ENCODE assay signal across 8 cellular contexts in the genomic region with DNA sequence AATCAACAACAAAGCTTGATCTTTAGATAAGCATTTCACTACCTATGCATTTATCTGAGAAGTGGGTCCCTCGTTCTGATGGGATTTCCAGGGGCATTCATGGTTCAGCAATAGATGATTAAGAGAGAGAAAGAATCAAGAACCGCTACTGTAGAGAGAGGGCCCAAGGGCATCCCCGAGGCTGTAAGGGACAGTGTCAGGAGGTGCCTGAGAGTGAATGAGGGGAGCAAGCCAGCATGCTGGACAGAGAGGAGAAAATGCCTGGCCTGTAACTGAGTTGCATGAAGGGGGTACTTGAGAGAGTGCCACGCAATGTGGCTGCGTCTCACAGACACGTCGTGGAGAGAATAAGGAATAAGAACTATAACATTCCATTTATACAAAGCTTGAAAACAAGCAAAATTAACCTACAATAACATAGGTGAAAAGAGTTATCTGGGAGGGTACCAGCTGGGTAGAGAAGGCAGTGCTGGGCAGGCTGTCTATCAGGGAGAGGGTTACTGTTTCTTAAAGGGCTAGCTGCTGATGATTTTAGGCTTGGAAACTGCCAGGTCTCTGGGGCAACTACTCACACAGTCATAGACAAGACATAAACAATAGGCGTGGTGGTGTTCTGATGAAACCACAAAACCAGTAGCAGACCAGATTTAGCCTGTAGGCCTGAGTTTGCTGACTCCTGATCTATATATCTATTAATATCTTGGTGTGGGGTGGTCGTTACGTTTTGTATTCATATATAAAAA.
DNase-seq lines count a peak whose midpoint lies in the region; ATAC-seq and TF ChIP-seq lines count a peak whose summit lies in the region.

No MANE protein-coding gene starts in this region.

- ATAC-seq in stimulated activated effector memory CD8-positive, alpha-beta T cell treated with anti-CD3 and anti-CD28 coated beads, Interleukin-12 subunit alpha, Interleukin-12 subunit beta, amount 100 ng/mL, for 72 hours, result peak; percentile 44
- ATAC-seq in GM21367 (IDR thresholded peaks at IDR 0.05; ENCODE audit: unreplicated experiment), result no peak

- peak; percentile 58 for DNase-seq in activated CD4-positive, alpha-beta T cell treated with anti-CD3 and anti-CD28 coated beads, Interleukin-2, amount 10 ng/mL, durations not matched to agents 7 days and 5 days
- no peak for DNase-seq in activated CD4-positive, alpha-beta T cell treated with anti-CD3 and anti-CD28 coated beads for 1 hour
- DNase-seq in NOMO-1 treated with DMSO at 0.1 percent for 48 hours (lab: John Stamatoyannopoulos, UW; ENCODE audit: unreplicated experiment), result peak; percentile 58
- DNase-seq in effector CD4-positive, alpha-beta T cell, result peak; percentile 6
- no peak for DNase-seq in stimulated activated effector memory CD8-positive, alpha-beta T cell treated with anti-CD3 and anti-CD28 coated beads, Interleukin-12 subunit alpha, Interleukin-12 subunit beta, amount 100 ng/mL, for 72 hours (ENCODE audit: low spot score in 2 of 2)
- DNase-seq in glutamatergic neuron, result no peak
- no peak for DNase-seq in Karpas-422

- peaks cover 65% of the 10 kb centered on the region for H3K4me1 Mint-ChIP-seq in activated CD4-positive, alpha-beta T cell treated with anti-CD3 and anti-CD28 coated beads, Interleukin-2, amount 10 ng/mL, durations not matched to agents 7 days and 5 days
- H3K4me1 Mint-ChIP-seq in stimulated activated effector memory CD8-positive, alpha-beta T cell treated with anti-CD3 and anti-CD28 coated beads, Interleukin-12 subunit alpha, Interleukin-12 subunit beta, amount 100 ng/mL, for 72 hours, result peaks cover 70% of the 10 kb centered on the region
- no peaks in the 10 kb centered on the region for H3K4me1 Mint-ChIP-seq in glutamatergic neuron (ENCODE audit: low read depth, unreplicated experiment)

- no peak overlapping the region for H2AFZ ChIP-seq in Karpas-422 (ENCODE audit: low read length)

- no peak overlapping the region for H3K4me3 ChIP-seq in Karpas-422 (ENCODE audit: low read length)

- peaks cover 7% of the 10 kb centered on the region for H3K36me3 Mint-ChIP-seq in activated CD4-positive, alpha-beta T cell treated with anti-CD3 and anti-CD28 coated beads, Interleukin-2, amount 10 ng/mL, durations not matched to agents 7 days and 5 days (ENCODE audit: low read depth)
- no peaks in the 10 kb centered on the region for H3K36me3 Mint-ChIP-seq in stimulated activated effector memory CD8-positive, alpha-beta T cell treated with anti-CD3 and anti-CD28 coated beads, Interleukin-12 subunit alpha, Interleukin-12 subunit beta, amount 100 ng/mL, for 72 hours
- no peaks in the 10 kb centered on the region for H3K36me3 Mint-ChIP-seq in glutamatergic neuron (ENCODE audit: unreplicated experiment)

- H3K27ac ChIP-seq in Karpas-422 (ENCODE audit: low read length), result no peak overlapping the region

- H3K9ac ChIP-seq in Karpas-422 (ENCODE audit: low read length), result no peak overlapping the region

- no peaks in the 10 kb centered on the region for H3K9me3 ChIP-seq in Karpas-422 (ENCODE audit: low read length)

- no peak for TF ChIP-seq CTCF in glutamatergic neuron (IDR thresholded peaks at IDR 0.05; ENCODE audit: partially characterized antibody, unreplicated experiment)

- no peaks in the 10 kb centered on the region for H3K4me1 ChIP-seq in Karpas-422 (ENCODE audit: low read length)

- POLR2A ChIA-PET in activated CD4-positive, alpha-beta T cell treated with anti-CD3 and anti-CD28 coated beads, Interleukin-2, amount 10 ng/mL, durations not matched to agents 7 days and 5 days (lab: Charles Lee), result interaction anchor here (0.7 kb wide), 1 partner anchor 58 kb away, joined by 4 read pairs; no protein-coding TSS in a partner anchor

- H3K27ac Mint-ChIP-seq in activated CD4-positive, alpha-beta T cell treated with anti-CD3 and anti-CD28 coated beads, Interleukin-2, amount 10 ng/mL, durations not matched to agents 7 days and 5 days, result peak overlapping the region; percentile 86
- peak overlapping the region; percentile 58 for H3K27ac Mint-ChIP-seq in stimulated activated effector memory CD8-positive, alpha-beta T cell treated with anti-CD3 and anti-CD28 coated beads, Interleukin-12 subunit alpha, Interleukin-12 subunit beta, amount 100 ng/mL, for 72 hours
- no peak overlapping the region for H3K27ac Mint-ChIP-seq in glutamatergic neuron (ENCODE audit: unreplicated experiment)

- H3K9me2 ChIP-seq in Karpas-422 (replicated peaks; ENCODE audit: insufficient read depth, low read length), result no peaks in the 10 kb centered on the region

- no peak overlapping the region for H3K4me2 ChIP-seq in Karpas-422 (ENCODE audit: low read depth, low read length, poor library complexity, severe bottlenecking)

- H3K9me3 Mint-ChIP-seq in activated CD4-positive, alpha-beta T cell treated with anti-CD3 and anti-CD28 coated beads, Interleukin-2, amount 10 ng/mL, durations not matched to agents 7 days and 5 days, result peaks cover 8% of the 10 kb centered on the region
- H3K9me3 Mint-ChIP-seq in stimulated activated effector memory CD8-positive, alpha-beta T cell treated with anti-CD3 and anti-CD28 coated beads, Interleukin-12 subunit alpha, Interleukin-12 subunit beta, amount 100 ng/mL, for 72 hours, result no peaks in the 10 kb centered on the region
- no peaks in the 10 kb centered on the region for H3K9me3 Mint-ChIP-seq in glutamatergic neuron (ENCODE audit: unreplicated experiment)

- peak overlapping the region; percentile 1 for H3K4me3 Mint-ChIP-seq in activated CD4-positive, alpha-beta T cell treated with anti-CD3 and anti-CD28 coated beads, Interleukin-2, amount 10 ng/mL, durations not matched to agents 7 days and 5 days
- H3K4me3 Mint-ChIP-seq in stimulated activated effector memory CD8-positive, alpha-beta T cell treated with anti-CD3 and anti-CD28 coated beads, Interleukin-12 subunit alpha, Interleukin-12 subunit beta, amount 100 ng/mL, for 72 hours, result no peak overlapping the region
- no peak overlapping the region for H3K4me3 Mint-ChIP-seq in glutamatergic neuron (ENCODE audit: unreplicated experiment)

- H3K27me3 ChIP-seq in Karpas-422 (ENCODE audit: low read length), result no peaks in the 10 kb centered on the region

- H3K79me2 ChIP-seq in Karpas-422 (ENCODE audit: low read length), result no peaks in the 10 kb centered on the region

- H4K20me1 ChIP-seq in Karpas-422 (ENCODE audit: insufficient read depth, low read depth, low read length), result no peaks in the 10 kb centered on the region

- no peaks in the 10 kb centered on the region for H3K36me3 ChIP-seq in Karpas-422 (ENCODE audit: insufficient read depth, low read length)

- H3K27me3 Mint-ChIP-seq in activated CD4-positive, alpha-beta T cell treated with anti-CD3 and anti-CD28 coated beads, Interleukin-2, amount 10 ng/mL, durations not matched to agents 7 days and 5 days, result no peaks in the 10 kb centered on the region
- no peaks in the 10 kb centered on the region for H3K27me3 Mint-ChIP-seq in glutamatergic neuron (ENCODE audit: unreplicated experiment)

- CTCF ChIA-PET in activated CD4-positive, alpha-beta T cell treated with anti-CD3 and anti-CD28 coated beads, Interleukin-2, amount 10 ng/mL, durations not matched to agents 7 days and 5 days (lab: Charles Lee), result interaction anchor here (1.3 to 2.5 kb wide), 4 partner anchors 13 to 25 kb away, joined by 3 to 14 read pairs (median 6); no protein-coding TSS in a partner anchor

Comparison
In these comparisons a context has a peak if more than half of its experiments do, and no peak if none do; other contexts are left out.
1. DNase-seq: peak in activated CD4-positive, alpha-beta T cell treated with anti-CD3 and anti-CD28 coated beads, Interleukin-2, amount 10 ng/mL, durations not matched to agents 7 days and 5 days (single experiment), NOMO-1 treated with DMSO at 0.1 percent for 48 hours (single experiment) and effector CD4-positive, alpha-beta T cell (single experiment); none in activated CD4-positive, alpha-beta T cell treated with anti-CD3 and anti-CD28 coated beads for 1 hour (single experiment), stimulated activated effector memory CD8-positive, alpha-beta T cell treated with anti-CD3 and anti-CD28 coated beads, Interleukin-12 subunit alpha, Interleukin-12 subunit beta, amount 100 ng/mL, for 72 hours (0 of 2), glutamatergic neuron (single experiment) and Karpas-422 (single experiment).